Comparison of ENCODE assay signal across 9 cellular contexts in genomic region chr3:187016639-187017345, GRCh38.
DNase-seq lines count a peak whose midpoint lies in the region; ATAC-seq and TF ChIP-seq lines count a peak whose summit lies in the region.
"Had no signal": no experiment of that assay in that cellular context is flagged by ENCODE, and none has a peak within 500 bp of the region (broad histone marks: within the 10 kb centered on the region; RNA-seq: fewer than 3 reads in every experiment).

No MANE protein-coding gene starts in this region.

- no peak for DNase-seq in CD4-positive, alpha-beta T cell
- peak; percentile 38 for DNase-seq in hepatic stellate cell (ENCODE audit: low spot score)
- DNase-seq in DMS153 (lab: John Stamatoyannopoulos, UW) = no peak
- DNase-seq in SW 1271 (lab: John Stamatoyannopoulos, UW) = no peak
- no peak for DNase-seq in NCI-H2081 (lab: John Stamatoyannopoulos, UW)

- peak overlapping the region; percentile 82 for H3K27ac Mint-ChIP-seq in CD4-positive, alpha-beta T cell

- peaks cover 81% of the 10 kb centered on the region for H3K4me1 Mint-ChIP-seq in CD4-positive, alpha-beta T cell (ENCODE audit: low read depth)

- H3K9ac ChIP-seq in OCI-LY1 (ENCODE audit: low read length) = peak overlapping the region; percentile 56
- H3K9ac ChIP-seq: KMS-11 had no signal

- intact Hi-C loops in CD4-positive, alpha-beta T cell (cut with DNase I, micrococcal nuclease) = no loop called here

- POLR2A ChIA-PET in CD4-positive, alpha-beta T cell (lab: Charles Lee) = interaction anchor here (1.0 to 2.9 kb wide), 3 partner anchors 9 to 167 kb away, joined by 3 to 19 read pairs (median 4); partner anchors contain the start of gene RPL39L

- no peak overlapping the region for H2AFZ ChIP-seq in OCI-LY1 (ENCODE audit: low read length)

- no peaks in the 10 kb centered on the region for H3K9me3 Mint-ChIP-seq in CD4-positive, alpha-beta T cell

- TF ChIP-seq CTCF in CD4-positive, alpha-beta T cell (IDR thresholded peaks at IDR 0.05) = no peak
- TF ChIP-seq CTCF in OCI-LY1 (IDR thresholded peaks at IDR 0.05; ENCODE audit: low read length) = no peak

- H3K4me3 Mint-ChIP-seq in CD4-positive, alpha-beta T cell = peak overlapping the region; percentile 20

- H4K20me1 ChIP-seq in OCI-LY1 (ENCODE audit: insufficient read depth, low read length) = no peaks in the 10 kb centered on the region

- peaks cover 100% of the 10 kb centered on the region for H3K4me1 ChIP-seq in OCI-LY1 (ENCODE audit: insufficient read depth, low read length, severe bottlenecking)

- no peaks in the 10 kb centered on the region for H3K9me2 ChIP-seq in OCI-LY1 (ENCODE audit: low read depth, low read length)

- peak overlapping the region; percentile 56 for H3K4me2 ChIP-seq in OCI-LY1 (ENCODE audit: low read length)
- H3K4me2 ChIP-seq: KMS-11 had no signal

- no peak overlapping the region for H3K27ac ChIP-seq in CD4-positive, alpha-beta T cell (ENCODE audit: low read depth, low read length)
- peak overlapping the region; percentile 96 for H3K27ac ChIP-seq in OCI-LY1 (ENCODE audit: low read depth, low read length, poor library complexity, severe bottlenecking)
- H3K27ac ChIP-seq: KMS-11 had no signal

- peak overlapping the region; percentile 27 for H3K4me3 ChIP-seq in OCI-LY1 (ENCODE audit: low read depth, low read length, poor library complexity, severe bottlenecking)

- peaks cover 18% of the 10 kb centered on the region for H3F3A ChIP-seq in OCI-LY1 (ENCODE audit: insufficient read depth, low read length)

- ATAC-seq in CD4-positive, alpha-beta T cell (ENCODE audit: poor library complexity) = no peak
- ATAC-seq in GM21529 (IDR thresholded peaks at IDR 0.05; ENCODE audit: unreplicated experiment) = peak; percentile 26
- no peak for ATAC-seq in HG03521 (IDR thresholded peaks at IDR 0.05; ENCODE audit: unreplicated experiment)

- H3K9me3 ChIP-seq in CD4-positive, alpha-beta T cell (ENCODE audit: control insufficient read depth, low read length) = no peaks in the 10 kb centered on the region
- no peaks in the 10 kb centered on the region for H3K9me3 ChIP-seq in OCI-LY1 (ENCODE audit: low read length)

- H3K36me3 ChIP-seq in OCI-LY1 (ENCODE audit: insufficient read depth, low read length) = peaks cover 20% of the 10 kb centered on the region; the same call in 1 of the 2 replicates

- CTCF ChIA-PET in CD4-positive, alpha-beta T cell (lab: Charles Lee) = interaction anchor here (0.6 to 1.0 kb wide), 2 partner anchors 19 to 25 kb away, joined by 3 to 4 read pairs; no protein-coding TSS in a partner anchor

- peaks cover 8% of the 10 kb centered on the region for H3K79me2 ChIP-seq in OCI-LY1 (ENCODE audit: insufficient read depth, low read length)

- H3K27me3 Mint-ChIP-seq in CD4-positive, alpha-beta T cell = no peaks in the 10 kb centered on the region

- no peaks in the 10 kb centered on the region for H3K27me3 ChIP-seq in CD4-positive, alpha-beta T cell (ENCODE audit: control insufficient read depth, insufficient read depth, low read length)
- no peaks in the 10 kb centered on the region for H3K27me3 ChIP-seq in OCI-LY1 (ENCODE audit: insufficient read depth, low read length)

- H3K36me3 Mint-ChIP-seq in CD4-positive, alpha-beta T cell (ENCODE audit: low read depth) = peaks cover 54% of the 10 kb centered on the region
